In the genomic region with DNA sequence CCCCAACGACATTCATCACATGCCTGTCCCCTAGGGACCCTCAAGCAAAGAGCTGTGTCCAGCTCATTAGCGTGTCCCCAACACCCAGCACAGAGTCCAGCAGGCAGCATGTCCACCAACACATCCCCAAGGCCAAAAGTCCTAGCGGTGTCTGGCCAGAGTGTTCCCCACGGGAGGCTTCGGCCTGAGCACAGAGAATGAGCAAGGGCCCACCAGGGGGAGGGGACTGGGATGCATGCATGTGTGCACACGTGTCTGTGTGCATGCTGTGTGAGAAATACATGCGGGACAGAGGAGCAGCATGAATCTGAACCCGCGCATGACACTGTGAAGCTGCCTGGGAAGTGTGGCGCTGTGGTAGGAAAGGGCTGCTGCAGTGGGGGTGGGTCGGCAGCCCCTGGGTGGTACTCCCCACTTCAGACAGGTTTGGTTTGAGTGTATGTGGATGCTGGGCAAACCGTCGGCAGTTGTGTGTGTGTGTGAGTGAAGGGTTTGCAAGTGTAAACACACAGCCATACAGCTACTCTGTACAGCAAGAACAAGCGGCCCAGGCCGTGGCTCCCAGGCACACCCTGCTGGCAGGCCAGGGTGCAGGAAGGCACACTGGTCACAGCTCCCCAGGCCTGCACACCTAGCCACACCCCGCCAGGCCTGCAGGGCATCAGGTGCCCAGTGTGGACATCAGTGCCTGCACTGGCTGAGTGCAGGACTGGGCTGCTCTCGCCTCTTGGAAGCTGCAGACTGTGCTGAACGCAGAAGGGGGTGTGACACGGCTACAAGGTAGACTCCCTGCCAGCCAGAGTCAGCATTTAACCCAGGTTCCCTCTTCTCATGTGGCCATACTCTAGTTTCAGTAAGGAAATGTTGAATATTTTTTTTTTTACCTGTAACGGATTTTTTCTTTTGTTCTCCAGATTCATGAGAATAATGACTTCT, we compare ENCODE assay signal across 11 cellular contexts. TPM values are rescaled to one million over a fixed set of nuclear protein-coding genes. Genes with fewer than 3 reads are reported as not detected.
DNase-seq lines count a peak whose midpoint lies in the region; ATAC-seq and TF ChIP-seq lines count a peak whose summit lies in the region.
"Had no signal": no experiment of that assay in that cellular context is flagged by ENCODE, and none has a peak within 500 bp of the region (broad histone marks: within the 10 kb centered on the region; RNA-seq: fewer than 3 reads in every experiment).

No MANE protein-coding gene starts in this region.

- H3K36me3 ChIP-seq in brain microvascular endothelial cell (replicated peaks) = no peaks in the 10 kb centered on the region

- DNase-seq in NCI-H510A (lab: John Stamatoyannopoulos, UW) (peak; percentile 28), NCI-H510A treated with DMSO at 0.1 percent for 48 hours (lab: John Stamatoyannopoulos, UW) (no peak), HT-29 (ENCODE audit: low spot score) (peak; percentile 23), brain microvascular endothelial cell (no peak), nephron progenitor cell (no peak), HuH-7.5 (ENCODE audit: low spot score) (no peak)
- DNase-seq: anterior cingulate cortex, MV-4-11 had no signal

- H3K27me3 Mint-ChIP-seq in nephron progenitor cell (ENCODE audit: low read depth, poor library complexity) = no peaks in the 10 kb centered on the region

- no peaks in the 10 kb centered on the region for H3K27me3 ChIP-seq in brain microvascular endothelial cell (replicated peaks)

- no peak overlapping the region for H3K27ac ChIP-seq in brain microvascular endothelial cell

- H3K4me1 Mint-ChIP-seq in nephron progenitor cell = peaks cover 44% of the 10 kb centered on the region

- peak; percentile 26 for TF ChIP-seq CTCF in brain microvascular endothelial cell (IDR thresholded peaks at IDR 0.05; ENCODE audit: low read depth, low read length, missing control alignments)
- TF ChIP-seq CTCF in nephron progenitor cell (IDR thresholded peaks at IDR 0.05) = no peak

- no peak overlapping the region for H3K4me3 Mint-ChIP-seq in nephron progenitor cell

- no peaks in the 10 kb centered on the region for H3K9me3 Mint-ChIP-seq in nephron progenitor cell

- H3K36me3 Mint-ChIP-seq in nephron progenitor cell (ENCODE audit: low read depth) = peaks cover 13% of the 10 kb centered on the region

- peak overlapping the region; percentile 78 for H3K27ac Mint-ChIP-seq in nephron progenitor cell

- in situ Hi-C loops in brain microvascular endothelial cell (cut with HindIII; ENCODE audit: low pct_ligation_motif_present, low sequenced_read_pairs) = no loop called here

- ATAC-seq in HG02840 (IDR thresholded peaks at IDR 0.05; ENCODE audit: low FRiP score, unreplicated experiment) = no peak
- ATAC-seq in GM21737 (IDR thresholded peaks at IDR 0.05; ENCODE audit: unreplicated experiment) = no peak

- H3K4me3 ChIP-seq in brain microvascular endothelial cell (ENCODE audit: low read depth, low read length) = no peak overlapping the region
- H3K4me3 ChIP-seq: smooth muscle cell had no signal

RNA-seq across cellular contexts. Expression of gene HES6, which starts 19.5 kb away (rescaled TPM):
- 113 and 134 TPM in 2 replicates for total RNA-seq in HT-29 (2014; rRNA removed; shearing (Covaris generic))

RNA-seq across cellular contexts. Expression of gene PER2, which starts 29.1 kb away (rescaled TPM):
- 26.6 and 28.3 TPM in 2 replicates for total RNA-seq in HT-29 (2014; rRNA removed; shearing (Covaris generic))

RNA-seq across cellular contexts. Expression of gene ILKAP, which starts 55.9 kb away (rescaled TPM):
- total RNA-seq in HT-29 (2014; rRNA removed; shearing (Covaris generic)) = 27.5 and 28.1 TPM in 2 replicates

Comparison
In these comparisons a context has a peak if more than half of its experiments do, and no peak if none do; other contexts are left out.
1. DNase-seq: peak in NCI-H510A (single experiment) and HT-29 (single experiment); none in NCI-H510A treated with DMSO at 0.1 percent for 48 hours (single experiment), brain microvascular endothelial cell (single experiment), nephron progenitor cell (single experiment) and HuH-7.5 (single experiment).